Comparison of ENCODE assay signal across 19 cellular contexts in the genomic region with DNA sequence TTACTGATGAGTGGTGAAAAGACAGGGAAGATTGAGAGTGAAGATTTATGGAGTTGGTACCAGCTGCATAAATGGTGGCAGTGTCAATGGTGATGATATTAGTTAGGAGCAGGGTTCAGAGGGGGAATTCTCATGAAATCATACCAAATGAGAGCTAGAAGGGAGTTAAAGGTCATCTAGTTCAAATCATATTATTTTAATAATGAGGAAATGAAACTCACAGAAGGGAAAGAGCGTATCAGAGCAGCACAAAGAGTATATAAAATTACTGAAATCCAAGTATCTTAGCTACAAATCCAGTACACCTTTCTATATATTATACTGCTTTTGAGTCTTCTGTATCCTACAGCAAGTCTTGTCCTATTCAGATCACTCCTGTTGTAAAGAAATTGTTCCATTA. TPM values are rescaled to one million over a fixed set of nuclear protein-coding genes. Genes with fewer than 3 reads are reported as not detected.
A peak's percentile ranks its signal among the peaks of the same experiment; 100 is the strongest.
DNase-seq lines count a peak whose midpoint lies in the region; ATAC-seq, FAIRE-seq and TF ChIP-seq lines count a peak whose summit lies in the region.
"Had no signal": no experiment of that assay in that cellular context is flagged by ENCODE, and none has a peak within 500 bp of the region (broad histone marks: within the 10 kb centered on the region; RNA-seq: fewer than 3 reads in every experiment).

No MANE protein-coding gene starts in this region.

- H3K4me3 Mint-ChIP-seq in activated CD4-positive, alpha-beta T cell treated with anti-CD3 and anti-CD28 coated beads, Interleukin-2, amount 10 ng/mL, durations not matched to agents 24 days and 14 days, result peak overlapping the region; percentile 98
- peak overlapping the region; percentile 97 for H3K4me3 Mint-ChIP-seq in activated CD4-positive, alpha-beta memory T cell treated with anti-CD3 and anti-CD28 coated beads, Interleukin-2, amount 10 ng/mL, durations not matched to agents 7 days and 5 days

- H3K27ac Mint-ChIP-seq in activated CD4-positive, alpha-beta T cell treated with anti-CD3 and anti-CD28 coated beads, Interleukin-2, amount 10 ng/mL, durations not matched to agents 24 days and 14 days, result peak overlapping the region; percentile 38
- H3K27ac Mint-ChIP-seq in activated CD4-positive, alpha-beta memory T cell treated with anti-CD3 and anti-CD28 coated beads, Interleukin-2, amount 10 ng/mL, durations not matched to agents 7 days and 5 days, result no peak overlapping the region

- H3K27me3 ChIP-seq in spleen (replicated peaks in 1 of 7), result no peaks in the 10 kb centered on the region
- H3K27me3 ChIP-seq: foreskin keratinocyte had no signal

- peaks cover 45% of the 10 kb centered on the region for H3K4me1 Mint-ChIP-seq in activated CD4-positive, alpha-beta T cell treated with anti-CD3 and anti-CD28 coated beads, Interleukin-2, amount 10 ng/mL, durations not matched to agents 24 days and 14 days
- peaks cover 55% of the 10 kb centered on the region for H3K4me1 Mint-ChIP-seq in activated CD4-positive, alpha-beta memory T cell treated with anti-CD3 and anti-CD28 coated beads, Interleukin-2, amount 10 ng/mL, durations not matched to agents 7 days and 5 days

- H3K4me1 ChIP-seq in spleen, result peaks cover 0 to 51% (median 13%) of the 10 kb centered on the region in 6 donors
- H3K4me1 ChIP-seq: foreskin keratinocyte, HAP-1 had no signal

- DNase-seq in activated CD4-positive, alpha-beta T cell treated with anti-CD3 and anti-CD28 coated beads, Interleukin-2, amount 10 ng/mL, durations not matched to agents 24 days and 14 days, result no peak
- DNase-seq in activated CD4-positive, alpha-beta T cell treated with anti-CD3 and anti-CD28 coated beads, Interleukin-2, amount 50 U/mL, for 48 hours, result no peak
- DNase-seq in GM18507 (ENCODE audit: extremely low spot score, insufficient read length, low read depth) (no peak), spleen (no peak), midbrain (lab: John Stamatoyannopoulos, UW) (no peak), frontal cortex (ENCODE audit: low spot score in 2 of 2) (no peak)
- DNase-seq in activated CD4-positive, alpha-beta memory T cell treated with anti-CD3 and anti-CD28 coated beads, Interleukin-2, amount 10 ng/mL, durations not matched to agents 7 days and 5 days, result no peak
- DNase-seq: activated CD4-positive, alpha-beta T cell treated with anti-CD3 and anti-CD28 coated beads for 48 hours; foreskin keratinocyte; left ventricle myocardium superior; NCI-H2107; NCI-H748 treated with DMSO at 0.1 percent for 48 hours; stimulated activated CD4-positive, alpha-beta T cell treated with anti-CD3 and anti-CD28 coated beads, Interleukin-12 subunit alpha, Interleukin-12 subunit beta, amount 100 ng/mL, for 4 hours had no signal

- no peak for TF ChIP-seq POLR2A in spleen (IDR thresholded peaks at IDR 0.05)

- WGBS in spleen, 5 donors, result 59 to 69% (median 62%) methylated on average over 1 of the region's 1 CpG

- peak; percentile 78 for FAIRE-seq in GM18507 (lab: Jason Lieb, UNC)
- no peak for FAIRE-seq in frontal cortex (lab: Jason Lieb, UNC)
- FAIRE-seq: A204.1, G401.6 had no signal

- intact Hi-C loops in activated CD4-positive, alpha-beta T cell treated with anti-CD3 and anti-CD28 coated beads, Interleukin-2, amount 10 ng/mL, durations not matched to agents 24 days and 14 days (cut with micrococcal nuclease), result no loop called here
- intact Hi-C loops in spleen (cut with DNase I; ENCODE audit: low total_unique reads), result no loop called here

- peak overlapping the region in 6 of 8 donors; percentile 30 to 85 (median 78) for H3K27ac ChIP-seq in spleen
- H3K27ac ChIP-seq: foreskin keratinocyte, RWPE1 had no signal

- H3K9me3 ChIP-seq in spleen, result no peaks in the 10 kb centered on the region
- H3K9me3 ChIP-seq: HAP-1 had no signal

- ATAC-seq in GM18519 (IDR thresholded peaks at IDR 0.05; ENCODE audit: low FRiP score, unreplicated experiment), result no peak
- ATAC-seq: foreskin keratinocyte, left ventricle myocardium superior had no signal

- POLR2A ChIA-PET in activated CD4-positive, alpha-beta memory T cell treated with anti-CD3 and anti-CD28 coated beads, Interleukin-2, amount 10 ng/mL, durations not matched to agents 7 days and 5 days (lab: Charles Lee), result interaction anchor here (0.8 to 1.5 kb wide), 4 partner anchors 8 to 309 kb away, joined by 3 to 6 read pairs (median 3); no protein-coding TSS in a partner anchor

- peaks cover 0 to 23% (median 0%) of the 10 kb centered on the region in 6 donors for H3K36me3 ChIP-seq in spleen
- H3K36me3 ChIP-seq: HAP-1 had no signal

- peaks cover 9% of the 10 kb centered on the region for H3K9me3 Mint-ChIP-seq in activated CD4-positive, alpha-beta T cell treated with anti-CD3 and anti-CD28 coated beads, Interleukin-2, amount 10 ng/mL, durations not matched to agents 24 days and 14 days
- H3K9me3 Mint-ChIP-seq in activated CD4-positive, alpha-beta memory T cell treated with anti-CD3 and anti-CD28 coated beads, Interleukin-2, amount 10 ng/mL, durations not matched to agents 7 days and 5 days, result no peaks in the 10 kb centered on the region

- peaks cover 65% of the 10 kb centered on the region for H3K36me3 Mint-ChIP-seq in activated CD4-positive, alpha-beta T cell treated with anti-CD3 and anti-CD28 coated beads, Interleukin-2, amount 10 ng/mL, durations not matched to agents 24 days and 14 days (ENCODE audit: low read depth)
- H3K36me3 Mint-ChIP-seq in activated CD4-positive, alpha-beta memory T cell treated with anti-CD3 and anti-CD28 coated beads, Interleukin-2, amount 10 ng/mL, durations not matched to agents 7 days and 5 days (ENCODE audit: low read depth), result peaks cover 88% of the 10 kb centered on the region

- H3K4me3 ChIP-seq in spleen, result peak overlapping the region in 1 of 8 donors; percentile 67
- H3K4me3 ChIP-seq: HAP-1 had no signal

- no peaks in the 10 kb centered on the region for H3K27me3 Mint-ChIP-seq in activated CD4-positive, alpha-beta T cell treated with anti-CD3 and anti-CD28 coated beads, Interleukin-2, amount 10 ng/mL, durations not matched to agents 24 days and 14 days
- no peaks in the 10 kb centered on the region for H3K27me3 Mint-ChIP-seq in activated CD4-positive, alpha-beta memory T cell treated with anti-CD3 and anti-CD28 coated beads, Interleukin-2, amount 10 ng/mL, durations not matched to agents 7 days and 5 days

- CTCF ChIA-PET in activated CD4-positive, alpha-beta memory T cell treated with anti-CD3 and anti-CD28 coated beads, Interleukin-2, amount 10 ng/mL, durations not matched to agents 7 days and 5 days (lab: Charles Lee), result no interaction called here

- no peak for TF ChIP-seq CTCF in spleen (IDR thresholded peaks at IDR 0.05 in 8 of 11, conservative IDR thresholded peaks at IDR 0.05 in 3 of 11)

RNA-seq across cellular contexts. Expression of a gene that starts 5.0 kb away (rescaled TPM):
- 34.1 and 38.8 TPM in 2 replicates for total RNA-seq in activated CD4-positive, alpha-beta T cell treated with anti-CD3 and anti-CD28 coated beads, Interleukin-2, amount 10 ng/mL, durations not matched to agents 24 days and 14 days
- total RNA-seq in activated CD4-positive, alpha-beta memory T cell treated with anti-CD3 and anti-CD28 coated beads, Interleukin-2, amount 10 ng/mL, durations not matched to agents 7 days and 5 days, result 10 to 100 TPM; 86.8 to 89.1 TPM
- 10 to 100 TPM; 28.8 to 41.4 (median 30.5) TPM for total RNA-seq in spleen
- 10 to 100 TPM; 12.0 to 14.0 (median 13.1) TPM for polyA plus RNA-seq in spleen
- total RNA-seq in frontal cortex, result 1.2 TPM
- total RNA-seq: foreskin keratinocyte, pulmonary artery endothelial cell had no signal
- polyA plus RNA-seq: foreskin keratinocyte had no signal

Comparison
In these comparisons a context has a peak if more than half of its experiments do, and no peak if none do; other contexts are left out.
1. RNA of a gene that starts 5.0 kb away (total RNA-seq): 86.8 to 89.1 TPM in activated CD4-positive, alpha-beta memory T cell treated with anti-CD3 and anti-CD28 coated beads, Interleukin-2, amount 10 ng/mL, durations not matched to agents 7 days and 5 days, 34.1 to 38.8 TPM in activated CD4-positive, alpha-beta T cell treated with anti-CD3 and anti-CD28 coated beads, Interleukin-2, amount 10 ng/mL, durations not matched to agents 24 days and 14 days and 28.8 to 41.4 TPM in spleen; 1.2 TPM in frontal cortex (single experiment); every median in the first group is over 10 times any median in the second.